ENCODE assay signal across 25 cellular contexts in the genomic region with DNA sequence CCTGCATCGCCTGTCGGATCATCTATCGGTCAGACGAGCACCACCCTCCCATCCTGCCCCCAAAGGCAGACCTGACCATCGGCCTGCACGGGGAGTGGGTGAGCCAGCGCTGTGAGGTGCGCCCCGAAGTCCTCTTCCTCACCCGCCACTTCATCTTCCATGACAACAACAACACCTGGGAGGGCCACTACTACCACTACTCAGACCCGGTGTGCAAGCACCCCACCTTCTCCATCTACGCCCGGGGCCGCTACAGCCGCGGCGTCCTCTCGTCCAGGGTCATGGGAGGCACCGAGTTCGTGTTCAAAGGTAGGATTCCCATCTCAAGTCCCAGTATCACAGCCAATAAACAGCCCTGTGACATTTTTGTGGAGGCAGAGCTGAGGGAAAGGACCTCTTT. TPM values are rescaled to one million over a fixed set of nuclear protein-coding genes. Genes with fewer than 3 reads are reported as not detected.
A peak's percentile ranks its signal among the peaks of the same experiment; 100 is the strongest.
DNase-seq lines count a peak whose midpoint lies in the region; ATAC-seq, FAIRE-seq and TF ChIP-seq lines count a peak whose summit lies in the region.
"Had no signal": no experiment of that assay in that cellular context is flagged by ENCODE, and none has a peak within 500 bp of the region (broad histone marks: within the 10 kb centered on the region; RNA-seq: fewer than 3 reads in every experiment).

No MANE protein-coding gene starts in this region.

- no peaks in the 10 kb centered on the region for H3K79me2 ChIP-seq in HepG2 (ENCODE audit: insufficient read depth, low read length)

- H3K27ac Mint-ChIP-seq in nephron progenitor cell, result peak overlapping the region; percentile 57
- H3K27ac Mint-ChIP-seq: CD14-positive monocyte; CD4-positive, alpha-beta memory T cell; H9 had no signal

- peaks cover 4% of the 10 kb centered on the region for H3K4me1 ChIP-seq in HepG2 (ENCODE audit: insufficient read depth, low read length)
- H3K4me1 ChIP-seq in right lobe of liver, result no peaks in the 10 kb centered on the region
- H3K4me1 ChIP-seq in colonic mucosa, result no peaks in the 10 kb centered on the region
- H3K4me1 ChIP-seq: BE2C had no signal

- CTCF ChIA-PET in HepG2 (lab: Yijun Ruan, JAX; ENCODE audit: low intra/inter-chr PET ratio, low total read pairs), result no interaction called here

- H3K9ac ChIP-seq in HepG2 (ENCODE audit: insufficient read depth, low read depth, low read length) (no peak overlapping the region), colonic mucosa (ENCODE audit: low read depth in 2 of 2, low read length in 2 of 2) (no peak overlapping the region)
- H3K9ac ChIP-seq: BLaER1 treated with 17β-estradiol and CSF1 and Interleukin-3, amounts not matched to agents 10 nM and 100 nM had no signal

- H3K9me3 Mint-ChIP-seq in nephron progenitor cell, result no peaks in the 10 kb centered on the region
- H3K9me3 Mint-ChIP-seq: CD14-positive monocyte; CD4-positive, alpha-beta memory T cell; H9 had no signal

- in situ Hi-C loops in HepG2 (cut with HindIII; ENCODE audit: extremely low pct_ligation_motif_present, low pct_unique_long_range_greater_than_20kb), result no loop called here

- H3K27me3 Mint-ChIP-seq in nephron progenitor cell (ENCODE audit: low read depth, poor library complexity), result no peaks in the 10 kb centered on the region

- TF ChIP-seq CTCF in HepG2 (CRISPR knock-in tag; IDR thresholded peaks at IDR 0.05) (no peak), right lobe of liver (IDR thresholded peaks at IDR 0.05) (no peak), nephron progenitor cell (IDR thresholded peaks at IDR 0.05) (no peak), colonic mucosa (IDR thresholded peaks at IDR 0.05) (no peak)

- peaks cover 50% of the 10 kb centered on the region for H3K36me3 Mint-ChIP-seq in nephron progenitor cell (ENCODE audit: low read depth)
- H3K36me3 Mint-ChIP-seq: CD4-positive, alpha-beta memory T cell had no signal

- TF ChIP-seq POLR2A in HepG2 (IDR thresholded peaks at IDR 0.05; ENCODE audit: insufficient read depth in 1 of 2, low read depth in 2 of 2, low read length in 2 of 2), result no peak
- no peak for TF ChIP-seq POLR2A in right lobe of liver (IDR thresholded peaks at IDR 0.05)

- ATAC-seq in HepG2, result no peak
- ATAC-seq in right lobe of liver, result no peak
- ATAC-seq: HCT116 had no signal

- no peaks in the 10 kb centered on the region for H3K27me3 ChIP-seq in HepG2 (ENCODE audit: control insufficient read depth in 1 of 2, insufficient read depth in 2 of 2, low read length in 2 of 2)
- no peaks in the 10 kb centered on the region for H3K27me3 ChIP-seq in right lobe of liver
- H3K27me3 ChIP-seq in colonic mucosa, result no peaks in the 10 kb centered on the region
- H3K27me3 ChIP-seq: BE2C; BLaER1 treated with 17β-estradiol and CSF1 and Interleukin-3, amounts not matched to agents 10 nM and 100 nM had no signal

- H3K36me3 ChIP-seq in HepG2 (replicated peaks in 1 of 2; ENCODE audit: control insufficient read depth in 1 of 2, insufficient read depth in 2 of 2, low read length in 2 of 2) (no peaks in the 10 kb centered on the region), right lobe of liver (no peaks in the 10 kb centered on the region), colonic mucosa (no peaks in the 10 kb centered on the region)
- H3K36me3 ChIP-seq: BE2C had no signal

- no peak for TF ChIP-seq RAD21 in HepG2 (CRISPR knock-in tag; IDR thresholded peaks at IDR 0.05)

- 83% methylated on average over 19 of the region's 20 CpGs for WGBS in HepG2 (ENCODE audit: low lambda C conversion rate)
- 96% methylated on average over 4 of the region's 20 CpGs for WGBS in right lobe of liver (ENCODE audit: insufficient coverage, low coverage, low lambda C conversion rate, missing lambda C conversion rate)

- H3K4me3 ChIP-seq in HepG2 (replicated peaks in 1 of 3; ENCODE audit: insufficient read depth in 1 of 3, low read depth in 2 of 3, low read length in 3 of 3), result no peak overlapping the region
- no peak overlapping the region for H3K4me3 ChIP-seq in right lobe of liver
- no peak overlapping the region for H3K4me3 ChIP-seq in colonic mucosa
- H3K4me3 ChIP-seq: BLaER1 treated with 17β-estradiol and CSF1 and Interleukin-3, amounts not matched to agents 10 nM and 100 nM had no signal

- H2AFZ ChIP-seq in HepG2 (ENCODE audit: low read length), result no peak overlapping the region

- no peak overlapping the region for H3K4me3 Mint-ChIP-seq in nephron progenitor cell
- H3K4me3 Mint-ChIP-seq: CD14-positive monocyte; CD4-positive, alpha-beta memory T cell; H9 had no signal

- H4K20me1 ChIP-seq in HepG2 (ENCODE audit: insufficient read depth, low read length), result no peaks in the 10 kb centered on the region
- H4K20me1 ChIP-seq: BLaER1 treated with 17β-estradiol and CSF1 and Interleukin-3, amounts not matched to agents 10 nM and 100 nM had no signal

- no peak for DNase-seq in HepG2 (ENCODE audit: low spot score)
- DNase-seq in right lobe of liver, result no peak
- no peak for DNase-seq in nephron progenitor cell
- DNase-seq in NCI-H510A treated with DMSO at 0.1 percent for 48 hours (lab: John Stamatoyannopoulos, UW), result no peak
- DNase-seq in GM19238 (ENCODE audit: insufficient read length, low spot score), result no peak
- no peak for DNase-seq in colonic mucosa
- DNase-seq: ACHN; AML-193; BE2C; Calu3; CD4-positive, alpha-beta memory T cell; COR-L47; DMS53; DMS79 treated with DMSO at 0.1 percent for 48 hours; GF-D8; H9 had no signal

- no TSS peak for BruUV-seq in HepG2 (replicated peaks; lab: Mats Ljungman, UMichigan)

- POLR2A ChIA-PET in HepG2 (lab: Yijun Ruan, JAX), result no interaction called here

- no peak overlapping the region for H3K27ac ChIP-seq in HepG2 (ENCODE audit: extremely low read length, insufficient read depth, low read length)
- no peak overlapping the region for H3K27ac ChIP-seq in right lobe of liver
- peak overlapping the region; percentile 26 for H3K27ac ChIP-seq in cingulate gyrus (ENCODE audit: low read depth, low read length)
- no peak overlapping the region for H3K27ac ChIP-seq in colonic mucosa
- H3K27ac ChIP-seq: 22Rv1; BLaER1 treated with 17β-estradiol and CSF1 and Interleukin-3, amounts not matched to agents 10 nM and 100 nM had no signal

- intact Hi-C loops in HepG2 (cut with micrococcal nuclease; ENCODE audit: unreplicated experiment) (no loop called here), right lobe of liver (cut with DNase I) (no loop called here), colonic mucosa (cut with DNase I) (no loop called here)

- H3K9me3 ChIP-seq in HepG2 (ENCODE audit: low read length), result no peaks in the 10 kb centered on the region
- H3K9me3 ChIP-seq in right lobe of liver, result no peaks in the 10 kb centered on the region
- no peaks in the 10 kb centered on the region for H3K9me3 ChIP-seq in colonic mucosa
- H3K9me3 ChIP-seq: BE2C; BLaER1 treated with 17β-estradiol and CSF1 and Interleukin-3, amounts not matched to agents 10 nM and 100 nM had no signal

- H3K4me2 ChIP-seq in HepG2 (ENCODE audit: low read depth, low read length), result no peak overlapping the region

- peaks cover 44% of the 10 kb centered on the region for H3K4me1 Mint-ChIP-seq in nephron progenitor cell

- no peak for FAIRE-seq in HepG2 (lab: Jason Lieb, UNC)
- FAIRE-seq: A204.1, GM12891, GM18507 had no signal

- TF ChIP-seq EP300 in HepG2 (IDR thresholded peaks at IDR 0.05; ENCODE audit: low read depth in 2 of 2, low read length in 2 of 2) (no peak), HepG2 (CRISPR knock-in tag; IDR thresholded peaks at IDR 0.05; ENCODE audit: borderline replicate concordance) (no peak)

RNA-seq across cellular contexts. Expression of a gene that starts 31.0 kb away (rescaled TPM):
- total RNA-seq in HepG2 (2016; rRNA removed; fragmentation: Illumina TruSeq; extraction: Trizol), result 2.1 and 2.4 TPM in 2 replicates
- 0.81 and 0.88 TPM in 2 replicates for total RNA-seq in HepG2 (2016; cell fraction: cytosol; rRNA removed; fragmentation: Illumina TruSeq; extraction: Trizol; ENCODE audit: low read depth)
- total RNA-seq in HepG2 (2016; cell fraction: insoluble cytoplasmic fraction; rRNA removed; fragmentation: Illumina TruSeq; extraction: Trizol), result 1.9 and 2.4 TPM in 2 replicates
- total RNA-seq in HepG2 (2016; cell fraction: membrane; rRNA removed; fragmentation: Illumina TruSeq; extraction: Trizol), result 2.0 and 2.8 TPM in 2 replicates
- total RNA-seq in HepG2 (2016; cell fraction: nucleus; rRNA removed; fragmentation: Illumina TruSeq; extraction: Trizol), result 1.8 and 2.5 TPM in 2 replicates
- polyA plus RNA-seq in HepG2 (2011; rRNA removed), result 6.0 and 8.6 TPM in 2 replicates
- polyA plus RNA-seq in HepG2 (2011; cell fraction: cytosol; rRNA removed), result 2.7 and 3.7 TPM in 2 replicates
- 1.5 and 2.6 TPM in 2 replicates for polyA plus RNA-seq in HepG2 (2011; cell fraction: nucleus; rRNA removed)
- 3.1 and 4.2 TPM in 2 replicates for polyA plus RNA-seq in HepG2 (2012)
- 1.3 and 2.3 TPM in 2 replicates for polyA plus RNA-seq in HepG2 (2016; cell fraction: cytosol; fragmentation: Illumina TruSeq; extraction: Trizol; ENCODE audit: low read depth)
- polyA plus RNA-seq in HepG2 (2016; cell fraction: insoluble cytoplasmic fraction; fragmentation: Illumina TruSeq; extraction: Trizol; ENCODE audit: low read depth), result 3.1 and 4.7 TPM in 2 replicates
- polyA plus RNA-seq in HepG2 (2016; cell fraction: membrane; fragmentation: Illumina TruSeq; extraction: Trizol; ENCODE audit: low read depth), result 2.5 and 3.6 TPM in 2 replicates
- 3.6 and 4.3 TPM in 2 replicates for polyA plus RNA-seq in HepG2 (2016; cell fraction: nucleus; fragmentation: Illumina TruSeq; extraction: Trizol; ENCODE audit: insufficient read depth, low read depth)
- polyA minus RNA-seq in HepG2 (2011; rRNA and poly(A)+ RNA removed; ENCODE audit: low replicate concordance), result 8.8 TPM in 1 of 2 replicates, not detected in the other
- 1.5 and 3.5 TPM in 2 replicates for polyA minus RNA-seq in HepG2 (2011; cell fraction: cytosol; rRNA and poly(A)+ RNA removed)
- polyA minus RNA-seq in HepG2 (2011; cell fraction: nucleus; rRNA and poly(A)+ RNA removed), result 2.3 and 2.5 TPM in 2 replicates
- total RNA-seq in right lobe of liver, result 1 to 10 TPM in 2 of 6 experiments, under 1 TPM in 4; 0.42 to 2.7 (median 0.71) TPM
- total RNA-seq in colonic mucosa, result 10 to 100 TPM in 1 of 2 donors, 1 to 10 TPM in 1; 5.6 to 10.7 TPM
- total RNA-seq: Calu3; CD4-positive, alpha-beta memory T cell; G401 had no signal
- polyA plus RNA-seq: CD4-positive, alpha-beta memory T cell had no signal

RNA-seq across cellular contexts. Expression of a gene that starts 40.4 kb away (rescaled TPM):
- 34.4 and 46.0 TPM in 2 replicates for total RNA-seq in HepG2 (2016; rRNA removed; fragmentation: Illumina TruSeq; extraction: Trizol)
- total RNA-seq in HepG2 (2016; cell fraction: cytosol; rRNA removed; fragmentation: Illumina TruSeq; extraction: Trizol; ENCODE audit: low read depth), result 13.1 and 18.0 TPM in 2 replicates
- total RNA-seq in HepG2 (2016; cell fraction: insoluble cytoplasmic fraction; rRNA removed; fragmentation: Illumina TruSeq; extraction: Trizol), result 33.7 and 49.2 TPM in 2 replicates
- total RNA-seq in HepG2 (2016; cell fraction: membrane; rRNA removed; fragmentation: Illumina TruSeq; extraction: Trizol), result 16.7 and 21.2 TPM in 2 replicates
- total RNA-seq in HepG2 (2016; cell fraction: nucleus; rRNA removed; fragmentation: Illumina TruSeq; extraction: Trizol), result 34.5 and 35.6 TPM in 2 replicates
- polyA plus RNA-seq in HepG2 (2011; rRNA removed), result 17.0 and 19.8 TPM in 2 replicates
- polyA plus RNA-seq in HepG2 (2011; cell fraction: cytosol; rRNA removed), result 7.7 and 11.1 TPM in 2 replicates
- 10.3 and 13.3 TPM in 2 replicates for polyA plus RNA-seq in HepG2 (2011; cell fraction: nucleus; rRNA removed)
- 15.2 and 17.1 TPM in 2 replicates for polyA plus RNA-seq in HepG2 (2012)
- 3.7 and 4.1 TPM in 2 replicates for polyA plus RNA-seq in HepG2 (2016; cell fraction: cytosol; fragmentation: Illumina TruSeq; extraction: Trizol; ENCODE audit: low read depth)
- 31.6 and 34.5 TPM in 2 replicates for polyA plus RNA-seq in HepG2 (2016; cell fraction: insoluble cytoplasmic fraction; fragmentation: Illumina TruSeq; extraction: Trizol; ENCODE audit: low read depth)
- 7.1 and 7.2 TPM in 2 replicates for polyA plus RNA-seq in HepG2 (2016; cell fraction: membrane; fragmentation: Illumina TruSeq; extraction: Trizol; ENCODE audit: low read depth)
- polyA plus RNA-seq in HepG2 (2016; cell fraction: nucleus; fragmentation: Illumina TruSeq; extraction: Trizol; ENCODE audit: insufficient read depth, low read depth), result 35.2 and 40.1 TPM in 2 replicates
- 13.9 and 14.1 TPM in 2 replicates for polyA minus RNA-seq in HepG2 (2011; rRNA and poly(A)+ RNA removed; ENCODE audit: low replicate concordance)
- polyA minus RNA-seq in HepG2 (2011; cell fraction: cytosol; rRNA and poly(A)+ RNA removed), result 13.5 and 15.2 TPM in 2 replicates
- 40.4 and 42.6 TPM in 2 replicates for polyA minus RNA-seq in HepG2 (2011; cell fraction: nucleus; rRNA and poly(A)+ RNA removed)
- total RNA-seq in right lobe of liver, result 10 to 100 TPM; 10.7 to 20.6 (median 14.1) TPM
- 10 to 100 TPM; 29.0 to 36.0 TPM for total RNA-seq in colonic mucosa
